In genomic region chr4:84597450-84597849, GRCh38 we compare ENCODE assay signal across 1 cellular context.
TF ChIP-seq lines count a peak whose summit lies in the region.

No MANE protein-coding gene starts in this region.

TF ChIP-seq in HCT116, 20 proteins besides CTCF, POLR2A, EP300 and RAD21 (continued from another document):
- no peak for TF ChIP-seq EGR1 (IDR thresholded peaks at IDR 0.05; ENCODE audit: low read depth)
